25 cellular contexts compared by ENCODE assay signal in genomic region chr11:130112071-130112830, GRCh38. TPM values are rescaled to one million over a fixed set of nuclear protein-coding genes. Genes with fewer than 3 reads are reported as not detected.
"Had no signal": no experiment of that assay in that cellular context is flagged by ENCODE, and none has a peak within 500 bp of the region (broad histone marks: within the 10 kb centered on the region; RNA-seq: fewer than 3 reads in every experiment).

No MANE protein-coding gene starts in this region.

- H3K4me1 Mint-ChIP-seq: activated naive CD8-positive, alpha-beta T cell treated with anti-CD3 and anti-CD28 coated beads, Interleukin-2, amount 10 ng/mL, durations not matched to agents 7 days and 5 days; activated T-helper 17 cell treated with anti-CD3 and anti-CD28 coated beads, Interleukin-2, amount 50 U/mL, for 72 hours; memory B cell had no signal

- H3K4me3 ChIP-seq: esophagus squamous epithelium, heart right ventricle, thyroid gland had no signal

- DNase-seq: activated CD4-positive, alpha-beta T cell treated with anti-CD3 and anti-CD28 coated beads for 1 hour; activated CD4-positive, alpha-beta T cell treated with anti-CD3 and anti-CD28 coated beads, Interleukin-2, amount 50 U/mL, for 48 hours; activated naive CD4-positive, alpha-beta T cell; activated naive CD8-positive, alpha-beta T cell treated with anti-CD3 and anti-CD28 coated beads, Interleukin-2, amount 10 ng/mL, durations not matched to agents 7 days and 5 days; amygdala; effector CD8-positive, alpha-beta T cell; esophagus squamous epithelium; heart right ventricle; immature natural killer cell; kidney glomerular epithelial cell; left ventricle myocardium superior; naive thymus-derived CD8-positive, alpha-beta T cell; stimulated activated CD4-positive, alpha-beta T cell treated with anti-CD3 and anti-CD28 coated beads, Interleukin-12 subunit alpha, Interleukin-12 subunit beta, amount 100 ng/mL, for 4 hours; stimulated activated CD4-positive, alpha-beta T cell treated with anti-CD3 and anti-CD28 coated beads, Interleukin-1b, Interleukin-23, amount 100 ng/mL, for 48 hours; stimulated activated CD8-positive, alpha-beta memory T cell treated with anti-CD3 and anti-CD28 coated beads, Interleukin-4, amount 100 ng/mL, for 48 hours; stimulated activated naive CD4-positive, alpha-beta T cell treated with Interleukin-2 at 50 U/mL for 16 hours; SW 1271; T-helper 2 cell; thyroid gland had no signal

- H3K4me1 ChIP-seq: parathyroid adenoma had no signal

- H3K27me3 Mint-ChIP-seq: activated T-helper 17 cell treated with anti-CD3 and anti-CD28 coated beads, Interleukin-2, amount 50 U/mL, for 72 hours; dendritic cell treated with granulocyte-macrophage colony-stimulating factor and Interleukin-4, amounts not matched to agents 40 ng/mL and 50 ng/mL, for 4 days; memory B cell had no signal

- H3K27ac Mint-ChIP-seq: activated naive CD8-positive, alpha-beta T cell treated with anti-CD3 and anti-CD28 coated beads, Interleukin-2, amount 10 ng/mL, durations not matched to agents 7 days and 5 days; activated T-helper 17 cell treated with anti-CD3 and anti-CD28 coated beads, Interleukin-2, amount 50 U/mL, for 72 hours; dendritic cell treated with granulocyte-macrophage colony-stimulating factor and Interleukin-4, amounts not matched to agents 40 ng/mL and 50 ng/mL, for 4 days; memory B cell; naive thymus-derived CD8-positive, alpha-beta T cell had no signal

- H3K79me2 ChIP-seq: parathyroid adenoma had no signal

- ATAC-seq: activated T-helper 17 cell treated with anti-CD3 and anti-CD28 coated beads, Interleukin-2, amount 50 U/mL, for 72 hours; heart right ventricle; left ventricle myocardium superior; naive thymus-derived CD8-positive, alpha-beta T cell had no signal

- H2AFZ ChIP-seq: parathyroid adenoma had no signal

- H3K27me3 ChIP-seq: esophagus squamous epithelium, heart right ventricle, thyroid gland had no signal

- FAIRE-seq: endothelial cell of umbilical vein had no signal

- H3K9me3 ChIP-seq: esophagus squamous epithelium, heart right ventricle, thyroid gland had no signal

- H3K9me3 Mint-ChIP-seq: activated T-helper 17 cell treated with anti-CD3 and anti-CD28 coated beads, Interleukin-2, amount 50 U/mL, for 72 hours; dendritic cell treated with granulocyte-macrophage colony-stimulating factor and Interleukin-4, amounts not matched to agents 40 ng/mL and 50 ng/mL, for 4 days; memory B cell; naive thymus-derived CD8-positive, alpha-beta T cell had no signal

- H3K4me3 Mint-ChIP-seq: activated naive CD8-positive, alpha-beta T cell treated with anti-CD3 and anti-CD28 coated beads, Interleukin-2, amount 10 ng/mL, durations not matched to agents 7 days and 5 days; activated T-helper 17 cell treated with anti-CD3 and anti-CD28 coated beads, Interleukin-2, amount 50 U/mL, for 72 hours; dendritic cell treated with granulocyte-macrophage colony-stimulating factor and Interleukin-4, amounts not matched to agents 40 ng/mL and 50 ng/mL, for 4 days; memory B cell; naive thymus-derived CD8-positive, alpha-beta T cell had no signal

- H3K27ac ChIP-seq: esophagus squamous epithelium, heart right ventricle, parathyroid adenoma, thyroid gland, VCaP had no signal

- H3K9ac ChIP-seq: parathyroid adenoma had no signal

RNA-seq across cellular contexts. Expression of gene ST14, which starts 47.3 kb away (rescaled TPM):
- total RNA-seq: endothelial cell of umbilical vein had no signal
- polyA plus RNA-seq: naive thymus-derived CD8-positive, alpha-beta T cell had no signal
